In genomic region chr12:89709994-89710872, GRCh38 we compare ENCODE assay signal across 8 cellular contexts. TPM values are rescaled to one million over a fixed set of nuclear protein-coding genes. Genes with fewer than 3 reads are reported as not detected.
DNase-seq lines count a peak whose midpoint lies in the region; ATAC-seq and TF ChIP-seq lines count a peak whose summit lies in the region.

No MANE protein-coding gene starts in this region.

- DNase-seq in DND-41 (no peak), H7 (no peak), RPMI7951 (ENCODE audit: low read depth) (peak; percentile 58), left kidney (ENCODE audit: low read depth, low spot score) (peak; percentile 88), NCI-H2029 (lab: John Stamatoyannopoulos, UW) (no peak)
- no peak for DNase-seq in central memory CD8-positive, alpha-beta T cell (ENCODE audit: low spot score in 2 of 2)
- peak; percentile 42 for DNase-seq in stimulated activated CD4-positive, alpha-beta T cell treated with anti-CD3 and anti-CD28 coated beads, Interleukin-4, amount 100 ng/mL, for 1 hour

- H3K9me3 Mint-ChIP-seq in central memory CD8-positive, alpha-beta T cell: peaks cover 6% of the 10 kb centered on the region

- peak overlapping the region; percentile 28; the same call in 1 of the 2 replicates for H3K27ac ChIP-seq in DND-41 (ENCODE audit: low read length)

- peak overlapping the region; percentile 61 to 91 for H3K4me3 ChIP-seq in DND-41 (ENCODE audit: low read depth in 1 of 2, low read length in 2 of 2)
- H3K4me3 ChIP-seq in H7 (ENCODE audit: insufficient read depth, low read depth, low read length): peak overlapping the region; percentile 94

- peaks cover 26% of the 10 kb centered on the region for H3K4me1 ChIP-seq in DND-41 (ENCODE audit: insufficient read depth, low read length)

- peak overlapping the region; percentile 98 for H3K27ac Mint-ChIP-seq in central memory CD8-positive, alpha-beta T cell (ENCODE audit: low read depth)

- H3K9ac ChIP-seq in DND-41 (ENCODE audit: low read depth, low read length): peak overlapping the region; percentile 93

- no peaks in the 10 kb centered on the region for H3K27me3 Mint-ChIP-seq in central memory CD8-positive, alpha-beta T cell

- H3K4me3 Mint-ChIP-seq in central memory CD8-positive, alpha-beta T cell: peak overlapping the region; percentile 93

- H3K9me3 ChIP-seq in DND-41 (ENCODE audit: insufficient read depth, low read length, severe bottlenecking): peaks cover 6% of the 10 kb centered on the region

- H3K36me3 Mint-ChIP-seq in central memory CD8-positive, alpha-beta T cell (ENCODE audit: insufficient read depth): peaks cover 29% of the 10 kb centered on the region

- no peaks in the 10 kb centered on the region; the same call in 1 of the 2 replicates for H3K36me3 ChIP-seq in DND-41 (ENCODE audit: insufficient read depth, low read length)
- no peaks in the 10 kb centered on the region for H3K36me3 ChIP-seq in H7 (replicated peaks; ENCODE audit: control insufficient read depth, insufficient read depth, low read length)

- peaks cover 25% of the 10 kb centered on the region for H4K20me1 ChIP-seq in DND-41 (ENCODE audit: insufficient read depth, low read length)

- no peak for TF ChIP-seq CTCF in DND-41 (IDR thresholded peaks at IDR 0.05; ENCODE audit: borderline replicate concordance, extremely low read depth, low read length, poor library complexity, severe bottlenecking)

- H3K4me1 Mint-ChIP-seq in central memory CD8-positive, alpha-beta T cell: peaks cover 37% of the 10 kb centered on the region

- H2AFZ ChIP-seq in DND-41 (ENCODE audit: low read depth, low read length): peak overlapping the region; percentile 89

- H3K27me3 ChIP-seq in DND-41 (ENCODE audit: insufficient read depth, low read length, poor library complexity) (peaks cover 15% of the 10 kb centered on the region), H7 (ENCODE audit: control insufficient read depth, insufficient read depth, low read length) (peaks cover 33% of the 10 kb centered on the region)

- ATAC-seq in DND-41 (ENCODE audit: insufficient read depth, low read depth): peak; percentile 1; the same call in 1 of the 3 replicates
- ATAC-seq in central memory CD8-positive, alpha-beta T cell (replicated peaks; ENCODE audit: extremely low read depth, poor library complexity, severe bottlenecking): no peak
- no peak for ATAC-seq in GM21381 (IDR thresholded peaks at IDR 0.05; ENCODE audit: unreplicated experiment)

- H3K79me2 ChIP-seq in DND-41 (ENCODE audit: insufficient read depth, low read length): peaks cover 32% of the 10 kb centered on the region

- peak overlapping the region; percentile 98 for H3K4me2 ChIP-seq in DND-41 (ENCODE audit: insufficient read depth, low read length)

RNA-seq across cellular contexts. Expression of gene ATP2B1, which starts 1.6 kb away (rescaled TPM):
- total RNA-seq in H7 (2014; rRNA removed; shearing (Covaris generic)): 20.6 and 22.2 TPM in 2 replicates
- 91.2 and 97.9 TPM in 2 replicates for total RNA-seq in RPMI7951 (2014; rRNA removed; shearing (Covaris generic))

Comparison
In these comparisons a context has a peak if more than half of its experiments do, and no peak if none do; other contexts are left out.
1. DNase-seq: peak in RPMI7951 (single experiment), left kidney (single experiment) and stimulated activated CD4-positive, alpha-beta T cell treated with anti-CD3 and anti-CD28 coated beads, Interleukin-4, amount 100 ng/mL, for 1 hour (single experiment); none in DND-41 (single experiment), H7 (single experiment), central memory CD8-positive, alpha-beta T cell (0 of 2) and NCI-H2029 (single experiment).